Comparison of ENCODE assay signal across 18 cellular contexts in genomic region chr3:171239757-171240503, GRCh38.
DNase-seq lines count a peak whose midpoint lies in the region; ATAC-seq and TF ChIP-seq lines count a peak whose summit lies in the region.
"Had no signal": no experiment of that assay in that cellular context is flagged by ENCODE, and none has a peak within 500 bp of the region (broad histone marks: within the 10 kb centered on the region; RNA-seq: fewer than 3 reads in every experiment).

No MANE protein-coding gene starts in this region.

- TF ChIP-seq CTCF in endodermal cell (conservative IDR thresholded peaks at IDR 0.05): no peak
- TF ChIP-seq CTCF in psoas muscle (IDR thresholded peaks at IDR 0.05): no peak

- H3K9me3 ChIP-seq in endodermal cell (ENCODE audit: control insufficient read depth, low read length) (no peaks in the 10 kb centered on the region), psoas muscle (no peaks in the 10 kb centered on the region)
- H3K9me3 ChIP-seq: colonic mucosa, neutrophil had no signal

- DNase-seq in NCI-H1105 treated with DMSO at 0.1 percent for 48 hours (lab: John Stamatoyannopoulos, UW) (peak; percentile 61), NCI-H2227 treated with DMSO at 0.1 percent for 48 hours (lab: John Stamatoyannopoulos, UW) (peak; percentile 71), endodermal cell (no peak), NAMALWA (ENCODE audit: low spot score) (no peak), psoas muscle (no peak)
- DNase-seq in activated CD4-positive, CD25-positive, alpha-beta regulatory T cell treated with anti-CD3 and anti-CD28 coated beads, Interleukin-2, amount 50 U/mL, for 72 hours: no peak
- DNase-seq: colonic mucosa; foreskin fibroblast; HFFc6; NCI-H2081 treated with DMSO at 0.1 percent for 48 hours; PC-3; stimulated activated CD4-positive, alpha-beta T cell treated with anti-CD3 and anti-CD28 coated beads, Interleukin-15, amount 100 ng/mL, for 24 hours; stimulated activated naive CD4-positive, alpha-beta T cell; trophoblast cell had no signal

- H3K4me1 Mint-ChIP-seq in endodermal cell: peaks cover 9% of the 10 kb centered on the region
- H3K4me1 Mint-ChIP-seq: B cell had no signal

- 91 to 93% methylated on average over 7 to 9 of the region's 9 CpGs for WGBS in endodermal cell (ENCODE audit: insufficient coverage in 1 of 2, insufficient read length in 1 of 2), 2 experiments
- 79 to 86% (median 81%) methylated on average over 9 of the region's 9 CpGs for WGBS in psoas muscle, 3 donors

- H3K27ac Mint-ChIP-seq in endodermal cell: no peak overlapping the region
- H3K27ac Mint-ChIP-seq: activated naive CD4-positive, alpha-beta T cell treated with anti-CD3 and anti-CD28 coated beads, Interleukin-2, amount 50 U/mL, for 72 hours; B cell; HFFc6 had no signal

- peak overlapping the region; percentile 8 for H3K27ac ChIP-seq in endodermal cell (ENCODE audit: low read depth, low read length)
- H3K27ac ChIP-seq in psoas muscle: no peak overlapping the region
- H3K27ac ChIP-seq: colonic mucosa, neutrophil had no signal

- no peak overlapping the region for H3K9ac ChIP-seq in endodermal cell (ENCODE audit: extremely low read depth, low read length, poor library complexity, severe bottlenecking)

- ATAC-seq in GM18502 (IDR thresholded peaks at IDR 0.05; ENCODE audit: poor library complexity, unreplicated experiment): peak; percentile 28
- ATAC-seq in psoas muscle: no peak
- ATAC-seq: activated naive CD4-positive, alpha-beta T cell treated with anti-CD3 and anti-CD28 coated beads, Interleukin-2, amount 50 U/mL, for 72 hours; PC-3 had no signal

- H3K4me1 ChIP-seq in endodermal cell (ENCODE audit: control insufficient read depth, insufficient read depth, low read length) (no peaks in the 10 kb centered on the region), psoas muscle (peaks cover 20% of the 10 kb centered on the region)
- H3K4me1 ChIP-seq: colonic mucosa had no signal

- H3K27me3 ChIP-seq in endodermal cell (ENCODE audit: control insufficient read depth, insufficient read depth, low read length, poor library complexity, severe bottlenecking) (no peaks in the 10 kb centered on the region), psoas muscle (ENCODE audit: insufficient read depth in 3 of 3, low read length in 2 of 3) (no peaks in the 10 kb centered on the region)
- H3K27me3 ChIP-seq: colonic mucosa, neutrophil had no signal

- intact Hi-C loops in psoas muscle (cut with DNase I): no loop called here

- no peaks in the 10 kb centered on the region for H3K36me3 ChIP-seq in endodermal cell (ENCODE audit: control insufficient read depth, insufficient read depth, low read length)
- no peaks in the 10 kb centered on the region for H3K36me3 ChIP-seq in psoas muscle (ENCODE audit: insufficient read depth in 1 of 2, low read depth in 1 of 2)
- H3K36me3 ChIP-seq: colonic mucosa, neutrophil had no signal

- H3K27me3 Mint-ChIP-seq in endodermal cell (ENCODE audit: insufficient read depth): no peaks in the 10 kb centered on the region
- H3K27me3 Mint-ChIP-seq: B cell had no signal

- no peak overlapping the region for H3K4me3 Mint-ChIP-seq in endodermal cell
- H3K4me3 Mint-ChIP-seq: B cell, HFFc6 had no signal

- H3K4me3 ChIP-seq in endodermal cell (ENCODE audit: low read length) (no peak overlapping the region), psoas muscle (no peak overlapping the region)
- H3K4me3 ChIP-seq: colonic mucosa had no signal

- H3K9me3 Mint-ChIP-seq in endodermal cell: no peaks in the 10 kb centered on the region
- H3K9me3 Mint-ChIP-seq: HFFc6 had no signal

- H3K36me3 Mint-ChIP-seq in endodermal cell (ENCODE audit: low read depth): no peaks in the 10 kb centered on the region

Comparison
In these comparisons a context has a peak if more than half of its experiments do, and no peak if none do; other contexts are left out.
1. DNase-seq: peak in NCI-H1105 treated with DMSO at 0.1 percent for 48 hours (single experiment) and NCI-H2227 treated with DMSO at 0.1 percent for 48 hours (single experiment); none in endodermal cell (single experiment), NAMALWA (single experiment), activated CD4-positive, CD25-positive, alpha-beta regulatory T cell treated with anti-CD3 and anti-CD28 coated beads, Interleukin-2, amount 50 U/mL, for 72 hours (single experiment) and psoas muscle (0 of 2).